Comparison of ENCODE assay signal across 8 cellular contexts in the genomic region with DNA sequence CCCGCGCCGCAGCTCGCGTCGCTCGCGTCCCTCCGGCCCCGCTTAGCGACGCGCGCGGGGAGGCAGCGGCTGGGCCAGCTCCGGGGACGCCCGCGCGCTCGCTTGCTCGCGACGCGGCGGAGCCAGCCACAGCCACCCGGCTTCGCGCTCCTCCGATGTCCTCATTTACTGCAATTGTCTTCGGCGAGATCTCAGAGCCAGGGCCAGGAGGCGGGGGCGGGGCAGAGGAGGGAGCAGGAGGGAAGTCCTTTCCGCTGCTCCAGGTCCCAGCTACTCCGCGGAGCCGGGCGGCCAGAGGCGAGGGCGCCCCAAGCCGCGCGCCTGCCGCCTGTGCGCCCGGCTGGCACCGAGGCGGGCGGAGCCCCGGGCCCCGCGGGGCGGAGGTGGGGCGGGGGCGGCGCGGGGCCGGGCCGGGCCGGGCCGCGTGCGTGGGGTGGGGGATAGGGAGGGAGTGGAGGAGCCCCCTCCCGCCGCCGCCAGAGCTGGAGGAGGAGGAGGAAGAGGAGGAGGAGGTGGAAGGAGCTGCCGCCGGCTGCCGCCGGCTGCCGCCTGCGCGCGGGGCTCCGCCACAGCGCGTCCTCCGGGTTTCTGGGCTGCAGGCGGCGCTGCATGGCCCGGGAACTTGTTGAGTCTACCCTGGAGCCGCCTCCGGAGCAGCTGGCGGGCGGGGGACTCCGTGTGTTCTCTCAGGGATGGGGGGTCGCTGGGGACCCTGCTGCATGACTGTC. TPM values are rescaled to one million over a fixed set of nuclear protein-coding genes. Genes with fewer than 3 reads are reported as not detected.
DNase-seq lines count a peak whose midpoint lies in the region; ATAC-seq, FAIRE-seq and TF ChIP-seq lines count a peak whose summit lies in the region.

A gene with protein sequence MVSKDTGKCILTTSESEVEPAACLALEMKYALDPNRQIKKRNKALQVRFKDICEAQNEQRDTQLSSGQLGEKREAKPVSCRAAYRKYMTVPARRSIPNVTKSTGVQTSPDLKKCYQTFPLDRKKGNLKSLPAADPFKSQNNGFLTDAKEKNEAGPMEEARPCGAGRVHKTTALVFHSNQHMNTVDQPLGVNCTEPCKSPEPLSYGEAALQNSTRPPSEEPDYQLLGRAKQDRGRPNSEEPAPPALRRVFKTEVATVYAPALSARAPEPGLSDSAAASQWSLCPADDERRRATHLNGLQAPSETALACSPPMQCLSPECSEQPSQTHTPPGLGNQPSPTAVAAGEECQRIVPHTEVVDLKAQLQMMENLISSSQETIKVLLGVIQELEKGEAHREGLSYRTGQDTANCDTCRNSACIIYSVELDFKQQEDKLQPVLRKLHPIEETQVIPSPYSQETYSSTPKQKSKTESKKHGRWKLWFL (minus strand): TSS at position 365 of the 728 bp plus-strand sequence. CDS start 20,196 bp downstream, outside the sequence.

- no peak within 1 kb of the TSS for H3K14ac ChIP-seq in trophoblast cell (ENCODE audit: low read length)

- H3K4me3 Mint-ChIP-seq in activated T-helper 2 cell treated with anti-CD3 and anti-CD28 coated beads, Interferon-gamma antibody, Interleukin-2, Interleukin-4, amounts not matched to agents 10 μg/mL and 5 μg/mL and 100 μg/mL, durations not matched to agents 14 hours and 24 hours and 36 hours (ENCODE audit: low read depth), result no peak within 1 kb of the TSS

- no peak for DNase-seq in D721Med (ENCODE audit: insufficient read length, low spot score)
- DNase-seq in Peyer's patch, result peak in 1 of 3 donors; percentile 59
- peak in 1 of 2 donors; percentile 14 for DNase-seq in trophoblast cell
- DNase-seq in activated T-helper 2 cell treated with anti-CD3 and anti-CD28 coated beads, Interferon-gamma antibody, Interleukin-2, Interleukin-4, amounts not matched to agents 10 μg/mL and 5 μg/mL and 100 μg/mL, durations not matched to agents 14 hours and 24 hours and 36 hours (ENCODE audit: low spot score), result no peak
- no peak for DNase-seq in effector CD4-positive, alpha-beta T cell

- no peak within 1 kb of the TSS for H3K9ac ChIP-seq in trophoblast cell (ENCODE audit: low read length)

- H2BK120ac ChIP-seq in trophoblast cell (ENCODE audit: insufficient read depth, low read length, poor library complexity), result no peak within 1 kb of the TSS

- no peak for TF ChIP-seq EP300 in gastroesophageal sphincter (IDR thresholded peaks at IDR 0.05)

- no peaks in the 10 kb centered on the region for H3K4me1 Mint-ChIP-seq in activated T-helper 2 cell treated with anti-CD3 and anti-CD28 coated beads, Interferon-gamma antibody, Interleukin-2, Interleukin-4, amounts not matched to agents 10 μg/mL and 5 μg/mL and 100 μg/mL, durations not matched to agents 14 hours and 24 hours and 36 hours (ENCODE audit: low read depth)

- peaks cover 33% of the 10 kb centered on the region for H3K27me3 Mint-ChIP-seq in activated T-helper 2 cell treated with anti-CD3 and anti-CD28 coated beads, Interferon-gamma antibody, Interleukin-2, Interleukin-4, amounts not matched to agents 10 μg/mL and 5 μg/mL and 100 μg/mL, durations not matched to agents 14 hours and 24 hours and 36 hours (ENCODE audit: low read depth)

- TF ChIP-seq CTCF in D721Med (IDR thresholded peaks at IDR 0.05; ENCODE audit: insufficient read depth, missing control alignments) (peak; percentile 37), Peyer's patch (IDR thresholded peaks at IDR 0.05) (no peak), gastroesophageal sphincter (IDR thresholded peaks at IDR 0.05) (peak in 1 of 4 experiments; percentile 6)

- no peak within 1 kb of the TSS for H2AK5ac ChIP-seq in trophoblast cell (ENCODE audit: low read length)

- peak within 1 kb of the TSS; percentile 50 for H2AFZ ChIP-seq in trophoblast cell (ENCODE audit: insufficient read depth, low read length, poor library complexity)

- H3K4me2 ChIP-seq in trophoblast cell (ENCODE audit: low read length), result peak within 1 kb of the TSS; percentile 99

- peak within 1 kb of the TSS in 3 of 4 donors; percentile 24 to 54 (median 43) for H3K4me3 ChIP-seq in Peyer's patch
- H3K4me3 ChIP-seq in gastroesophageal sphincter, result peak within 1 kb of the TSS; percentile 25 to 50
- peak within 1 kb of the TSS; percentile 66 for H3K4me3 ChIP-seq in trophoblast cell (ENCODE audit: low read depth, low read length)

- H3K9me3 ChIP-seq in Peyer's patch, result no peaks in the 10 kb centered on the region
- H3K9me3 ChIP-seq in gastroesophageal sphincter, result no peaks in the 10 kb centered on the region
- H3K9me3 ChIP-seq in trophoblast cell (ENCODE audit: insufficient read depth, low read depth, low read length), result no peaks in the 10 kb centered on the region

- no peaks in the 10 kb centered on the region for H3K9me3 Mint-ChIP-seq in activated T-helper 2 cell treated with anti-CD3 and anti-CD28 coated beads, Interferon-gamma antibody, Interleukin-2, Interleukin-4, amounts not matched to agents 10 μg/mL and 5 μg/mL and 100 μg/mL, durations not matched to agents 14 hours and 24 hours and 36 hours

- peaks cover 0 to 22% (median 0%) of the 10 kb centered on the region in 4 donors for H3K4me1 ChIP-seq in Peyer's patch
- H3K4me1 ChIP-seq in gastroesophageal sphincter, result peaks cover 0 to 28% (median 15%) of the 10 kb centered on the region in 3 donors
- H3K4me1 ChIP-seq in trophoblast cell (ENCODE audit: control insufficient read depth in 1 of 2, insufficient read depth in 2 of 2, low read length in 2 of 2), result peaks cover 19 to 22% of the 10 kb centered on the region in 2 experiments

- H4K12ac ChIP-seq in trophoblast cell (ENCODE audit: low read depth, low read length), result no peak within 1 kb of the TSS

- ATAC-seq in gastroesophageal sphincter (peak; percentile 59), GM21367 (IDR thresholded peaks at IDR 0.05; ENCODE audit: unreplicated experiment) (no peak), HG02840 (IDR thresholded peaks at IDR 0.05; ENCODE audit: low FRiP score, unreplicated experiment) (no peak)

- no peaks in the 10 kb centered on the region for H3K79me2 ChIP-seq in trophoblast cell (ENCODE audit: control insufficient read depth, insufficient read depth, low read length, poor library complexity)

- intact Hi-C loops in activated T-helper 2 cell treated with anti-CD3 and anti-CD28 coated beads, Interferon-gamma antibody, Interleukin-2, Interleukin-4, amounts not matched to agents 10 μg/mL and 5 μg/mL and 100 μg/mL, durations not matched to agents 14 hours and 24 hours and 36 hours (cut with micrococcal nuclease), result no loop called here

- H3K36me3 Mint-ChIP-seq in activated T-helper 2 cell treated with anti-CD3 and anti-CD28 coated beads, Interferon-gamma antibody, Interleukin-2, Interleukin-4, amounts not matched to agents 10 μg/mL and 5 μg/mL and 100 μg/mL, durations not matched to agents 14 hours and 24 hours and 36 hours (ENCODE audit: low read depth), result no peaks in the 10 kb centered on the region

- TF ChIP-seq POLR2A in Peyer's patch (IDR thresholded peaks at IDR 0.05), result no peak
- TF ChIP-seq POLR2A in gastroesophageal sphincter (IDR thresholded peaks at IDR 0.05), result no peak

- no peak for FAIRE-seq in D721Med (lab: Jason Lieb, UNC)

- no peak within 1 kb of the TSS for H3K4ac ChIP-seq in trophoblast cell (ENCODE audit: low read depth, low read length)

- H3K23ac ChIP-seq in trophoblast cell (ENCODE audit: low read length), result no peak within 1 kb of the TSS

- no peak within 1 kb of the TSS for H2BK12ac ChIP-seq in trophoblast cell (ENCODE audit: low read length)

- no peak within 1 kb of the TSS for H3K27ac Mint-ChIP-seq in activated T-helper 2 cell treated with anti-CD3 and anti-CD28 coated beads, Interferon-gamma antibody, Interleukin-2, Interleukin-4, amounts not matched to agents 10 μg/mL and 5 μg/mL and 100 μg/mL, durations not matched to agents 14 hours and 24 hours and 36 hours

- H3K36me3 ChIP-seq in Peyer's patch (no peaks in the 10 kb centered on the region), gastroesophageal sphincter (no peaks in the 10 kb centered on the region), trophoblast cell (ENCODE audit: control insufficient read depth in 1 of 2, insufficient read depth in 2 of 2, low read length in 2 of 2) (no peaks in the 10 kb centered on the region)

- no peak within 1 kb of the TSS for H4K8ac ChIP-seq in trophoblast cell (ENCODE audit: low read depth, low read length)

- H3K27ac ChIP-seq in Peyer's patch, result no peak within 1 kb of the TSS
- H3K27ac ChIP-seq in gastroesophageal sphincter, result no peak within 1 kb of the TSS
- no peak within 1 kb of the TSS for H3K27ac ChIP-seq in trophoblast cell (ENCODE audit: low read depth, low read length)

- H2BK5ac ChIP-seq in trophoblast cell (ENCODE audit: low read depth, low read length, poor library complexity), result no peak within 1 kb of the TSS

- H3K18ac ChIP-seq in trophoblast cell (ENCODE audit: low read length), result peak within 1 kb of the TSS; percentile 37

- 0% methylated on average over 13 of the region's 89 CpGs; no CpG with 5 or more reads in 1 of the 2 donors for WGBS in gastroesophageal sphincter (ENCODE audit: low coverage in 1 of 2), 2 donors
- WGBS in trophoblast cell (ENCODE audit: extremely low coverage, insufficient coverage, insufficient read length), result no CpG with 5 or more reads among the region's 89 CpGs

- H3K79me1 ChIP-seq in trophoblast cell (ENCODE audit: low read length), result no peaks in the 10 kb centered on the region

- no peak within 1 kb of the TSS for H4K91ac ChIP-seq in trophoblast cell (ENCODE audit: low read depth, low read length)

- H3K27me3 ChIP-seq in Peyer's patch (no peaks in the 10 kb centered on the region), gastroesophageal sphincter (peaks cover 25% of the 10 kb centered on the region), trophoblast cell (ENCODE audit: insufficient read depth, low read length) (peaks cover 21% of the 10 kb centered on the region)

RNA-seq across cellular contexts. Expression of the gene that starts here (rescaled TPM):
- total RNA-seq in Peyer's patch, result 1 to 10 TPM in 1 of 4 donors, under 1 TPM in 2, not detected in 1; 0.27 to 6.6 (median 0.66) TPM
- under 1 TPM in 3 of 4 donors, not detected in 1; 0.22 to 0.85 (median 0.40) TPM for total RNA-seq in gastroesophageal sphincter
- 0.03 and 0.04 TPM in 2 replicates for polyA plus RNA-seq in trophoblast cell (2013)
- not detected in 2 replicates for total RNA-seq in activated T-helper 2 cell treated with anti-CD3 and anti-CD28 coated beads, Interferon-gamma antibody, Interleukin-2, Interleukin-4, amounts not matched to agents 10 μg/mL and 5 μg/mL and 100 μg/mL, durations not matched to agents 14 hours and 24 hours and 36 hours

Comparison
In these comparisons a context has a peak if more than half of its experiments do, and no peak if none do; other contexts are left out.
1. Peak in ATAC-seq and H3K4me3 ChIP-seq in gastroesophageal sphincter; RNA of the gene not detected or under 1 TPM.